Comparison of ENCODE assay signal across 21 cellular contexts in the genomic region with DNA sequence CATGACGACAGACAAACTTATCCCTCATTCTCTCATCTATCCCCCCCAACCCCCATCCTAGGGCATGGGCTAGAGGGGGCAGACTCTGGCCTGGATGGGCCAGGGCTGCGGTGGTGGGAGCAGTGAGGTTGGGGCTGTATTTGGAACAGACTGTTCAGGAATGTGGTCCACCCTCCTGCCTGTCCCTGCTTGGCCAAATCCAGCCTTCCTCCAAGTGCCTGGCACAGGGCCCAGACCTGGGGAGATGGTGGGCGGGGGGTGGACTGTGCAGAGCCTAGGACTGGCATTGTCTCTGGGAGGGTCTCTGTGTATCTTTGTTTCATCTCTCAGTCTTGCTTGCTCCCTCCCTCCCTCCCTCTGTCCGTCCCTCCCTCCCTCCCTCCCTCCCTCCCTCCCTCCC. TPM values are rescaled to one million over a fixed set of nuclear protein-coding genes. Genes with fewer than 3 reads are reported as not detected.
DNase-seq lines count a peak whose midpoint lies in the region; ATAC-seq, FAIRE-seq and TF ChIP-seq lines count a peak whose summit lies in the region.
"Had no signal": no experiment of that assay in that cellular context is flagged by ENCODE, and none has a peak within 500 bp of the region (broad histone marks: within the 10 kb centered on the region; RNA-seq: fewer than 3 reads in every experiment).

No MANE protein-coding gene starts in this region.

- H3K4me3 Mint-ChIP-seq in CD4-positive, CD25-positive, alpha-beta regulatory T cell = peak overlapping the region in 2 of 4 donors; percentile 95
- peak overlapping the region; percentile 67 for H3K4me3 Mint-ChIP-seq in endothelial cell (ENCODE audit: unreplicated experiment)
- no peak overlapping the region for H3K4me3 Mint-ChIP-seq in stimulated activated memory B cell treated with anti-CD40 and anti-IgM and Interleukin-4, amounts not matched to agents 10 μg/mL and 1 μg/mL and 100 μg/mL, for 72 hours
- H3K4me3 Mint-ChIP-seq: activated T-cell treated with anti-CD3 and anti-CD28 coated beads, Interleukin-2, amount 50 U/mL, for 24 hours; HFFc6 had no signal

- H3K9ac ChIP-seq in neuronal stem cell (ENCODE audit: low read depth, low read length, poor library complexity) = no peak overlapping the region
- H3K9ac ChIP-seq: BLaER1 had no signal

- H3K4me2 ChIP-seq in neuronal stem cell (ENCODE audit: insufficient read depth, low read length, poor library complexity, severe bottlenecking) = no peak overlapping the region
- H3K4me2 ChIP-seq: BLaER1 had no signal

- no peak for DNase-seq in CD4-positive, CD25-positive, alpha-beta regulatory T cell
- DNase-seq in MG63 (peak; percentile 39), endothelial cell (ENCODE audit: low spot score) (no peak), neuronal stem cell (ENCODE audit: low spot score) (no peak), right atrium auricular region (ENCODE audit: low spot score) (no peak), frontal cortex (ENCODE audit: low spot score in 2 of 2) (no peak)
- DNase-seq in activated CD4-positive, alpha-beta T cell treated with anti-CD3 and anti-CD28 coated beads, Interleukin-2, amount 50 U/mL, for 1 hour = no peak
- DNase-seq: activated CD4-positive, alpha-beta T cell treated with anti-CD3 and anti-CD28 coated beads, Interleukin-2, amount 10 ng/mL, durations not matched to agents 24 days and 14 days; activated T-cell treated with anti-CD3 and anti-CD28 coated beads, Interleukin-2, amount 50 U/mL, for 24 hours; adrenal gland; HFFc6; hippocampal formation; left colon; NCI-H774; T1000 had no signal

- H3K36me3 Mint-ChIP-seq in CD4-positive, CD25-positive, alpha-beta regulatory T cell = no peaks in the 10 kb centered on the region
- H3K36me3 Mint-ChIP-seq in endothelial cell (ENCODE audit: low read depth, unreplicated experiment) = no peaks in the 10 kb centered on the region
- H3K36me3 Mint-ChIP-seq in stimulated activated memory B cell treated with anti-CD40 and anti-IgM and Interleukin-4, amounts not matched to agents 10 μg/mL and 1 μg/mL and 100 μg/mL, for 72 hours = peaks cover 9% of the 10 kb centered on the region

- peaks cover 0 to 2% (median 0%) of the 10 kb centered on the region in 7 donors for H3K9me3 Mint-ChIP-seq in CD4-positive, CD25-positive, alpha-beta regulatory T cell
- no peaks in the 10 kb centered on the region for H3K9me3 Mint-ChIP-seq in endothelial cell (ENCODE audit: unreplicated experiment)
- no peaks in the 10 kb centered on the region for H3K9me3 Mint-ChIP-seq in stimulated activated memory B cell treated with anti-CD40 and anti-IgM and Interleukin-4, amounts not matched to agents 10 μg/mL and 1 μg/mL and 100 μg/mL, for 72 hours
- H3K9me3 Mint-ChIP-seq: activated CD4-positive, alpha-beta T cell treated with anti-CD3 and anti-CD28 coated beads, Interleukin-2, amount 10 ng/mL, durations not matched to agents 24 days and 14 days; activated T-cell treated with anti-CD3 and anti-CD28 coated beads, Interleukin-2, amount 50 U/mL, for 24 hours; HFFc6 had no signal

- no peak overlapping the region for H4K91ac ChIP-seq in neuronal stem cell (ENCODE audit: low read depth, low read length, poor library complexity)

- H3K23ac ChIP-seq in neuronal stem cell (ENCODE audit: low read depth, low read length, poor library complexity) = no peak overlapping the region

- no peaks in the 10 kb centered on the region for H3K9me3 ChIP-seq in CD4-positive, CD25-positive, alpha-beta regulatory T cell (ENCODE audit: control insufficient read depth in 2 of 2, low read length in 2 of 2)
- H3K9me3 ChIP-seq in MG63 = no peaks in the 10 kb centered on the region
- no peaks in the 10 kb centered on the region for H3K9me3 ChIP-seq in neuronal stem cell (replicated peaks in 1 of 2; ENCODE audit: control insufficient read depth in 2 of 2, insufficient read depth in 1 of 2, low read depth in 1 of 2, low read length in 2 of 2)
- no peaks in the 10 kb centered on the region for H3K9me3 ChIP-seq in right atrium auricular region
- H3K9me3 ChIP-seq: adrenal gland, BLaER1 had no signal

- H2BK12ac ChIP-seq in neuronal stem cell (ENCODE audit: low read length) = no peak overlapping the region

- no peak for FAIRE-seq in frontal cortex (lab: Jason Lieb, UNC)
- FAIRE-seq: colon had no signal

- H3K4ac ChIP-seq in neuronal stem cell (ENCODE audit: low read length) = no peak overlapping the region

- no peak overlapping the region for H2BK5ac ChIP-seq in neuronal stem cell (ENCODE audit: low read length)

- TF ChIP-seq CTCF in endothelial cell (IDR thresholded peaks at IDR 0.05; ENCODE audit: unreplicated experiment) = no peak
- TF ChIP-seq CTCF in right atrium auricular region (IDR thresholded peaks at IDR 0.05) = no peak

- H3K27me3 Mint-ChIP-seq in CD4-positive, CD25-positive, alpha-beta regulatory T cell = peaks cover 25% of the 10 kb centered on the region
- peaks cover 19% of the 10 kb centered on the region for H3K27me3 Mint-ChIP-seq in endothelial cell (ENCODE audit: unreplicated experiment)
- H3K27me3 Mint-ChIP-seq in stimulated activated memory B cell treated with anti-CD40 and anti-IgM and Interleukin-4, amounts not matched to agents 10 μg/mL and 1 μg/mL and 100 μg/mL, for 72 hours = no peaks in the 10 kb centered on the region

- ATAC-seq in CD4-positive, CD25-positive, alpha-beta regulatory T cell (ENCODE audit: low read depth in 2 of 2) = no peak
- ATAC-seq in stimulated activated memory B cell treated with anti-CD40 and anti-IgM and Interleukin-4, amounts not matched to agents 10 μg/mL and 1 μg/mL and 100 μg/mL, for 72 hours = no peak
- ATAC-seq: left colon had no signal

- H3K36me3 ChIP-seq in CD4-positive, CD25-positive, alpha-beta regulatory T cell (ENCODE audit: control insufficient read depth, insufficient read depth, low read length) = peaks cover 15% of the 10 kb centered on the region
- peaks cover 20% of the 10 kb centered on the region for H3K36me3 ChIP-seq in MG63
- H3K36me3 ChIP-seq in neuronal stem cell (replicated peaks in 1 of 2; ENCODE audit: control insufficient read depth in 2 of 2, insufficient read depth in 2 of 2, low read length in 2 of 2) = peaks cover 10 to 21% of the 10 kb centered on the region in 2 donors
- peaks cover 18% of the 10 kb centered on the region for H3K36me3 ChIP-seq in right atrium auricular region

- no peak overlapping the region for H3K18ac ChIP-seq in neuronal stem cell (ENCODE audit: low read length)

- no peak overlapping the region for H2AFZ ChIP-seq in neuronal stem cell (ENCODE audit: low read length)

- no peaks in the 10 kb centered on the region for H3K27me3 ChIP-seq in CD4-positive, CD25-positive, alpha-beta regulatory T cell (ENCODE audit: control insufficient read depth, insufficient read depth, low read length)
- H3K27me3 ChIP-seq in MG63 (no peaks in the 10 kb centered on the region), neuronal stem cell (ENCODE audit: control insufficient read depth in 3 of 3, insufficient read depth in 3 of 3, low read depth in 1 of 3, low read length in 3 of 3) (no peaks in the 10 kb centered on the region), right atrium auricular region (no peaks in the 10 kb centered on the region)
- H3K27me3 ChIP-seq: adrenal gland had no signal

- H3K27ac Mint-ChIP-seq in CD4-positive, CD25-positive, alpha-beta regulatory T cell = peak overlapping the region in 2 of 3 donors; percentile 64 to 74
- peak overlapping the region; percentile 74 for H3K27ac Mint-ChIP-seq in endothelial cell (ENCODE audit: unreplicated experiment)
- H3K27ac Mint-ChIP-seq in stimulated activated memory B cell treated with anti-CD40 and anti-IgM and Interleukin-4, amounts not matched to agents 10 μg/mL and 1 μg/mL and 100 μg/mL, for 72 hours = no peak overlapping the region
- H3K27ac Mint-ChIP-seq: activated CD4-positive, alpha-beta T cell treated with anti-CD3 and anti-CD28 coated beads, Interleukin-2, amount 10 ng/mL, durations not matched to agents 24 days and 14 days had no signal

- no peak overlapping the region for H3K27ac ChIP-seq in CD4-positive, CD25-positive, alpha-beta regulatory T cell (ENCODE audit: insufficient read depth, low read length, poor library complexity, severe bottlenecking)
- H3K27ac ChIP-seq in neuronal stem cell (replicated peaks; ENCODE audit: low read length) (no peak overlapping the region), right atrium auricular region (no peak overlapping the region)
- H3K27ac ChIP-seq: BLaER1 had no signal

- peaks cover 2% of the 10 kb centered on the region for H3K79me1 ChIP-seq in neuronal stem cell (ENCODE audit: low read depth, low read length)

- no peak overlapping the region for H3K14ac ChIP-seq in neuronal stem cell (ENCODE audit: low read length)

- H3K4me1 Mint-ChIP-seq in CD4-positive, CD25-positive, alpha-beta regulatory T cell = peaks cover 5 to 50% (median 24%) of the 10 kb centered on the region in 4 donors
- peaks cover 24% of the 10 kb centered on the region for H3K4me1 Mint-ChIP-seq in endothelial cell (ENCODE audit: unreplicated experiment)
- peaks cover 50% of the 10 kb centered on the region for H3K4me1 Mint-ChIP-seq in stimulated activated memory B cell treated with anti-CD40 and anti-IgM and Interleukin-4, amounts not matched to agents 10 μg/mL and 1 μg/mL and 100 μg/mL, for 72 hours

- WGBS in neuronal stem cell (ENCODE audit: extremely low coverage in 2 of 2, insufficient read length in 2 of 2, insufficient replicate concordance in 1 of 2), 2 donors = no CpG with 5 or more reads among the region's 4 CpGs

- H3K4me3 ChIP-seq in CD4-positive, CD25-positive, alpha-beta regulatory T cell (ENCODE audit: low read depth, low read length) = no peak overlapping the region
- H3K4me3 ChIP-seq in MG63 (no peak overlapping the region), neuronal stem cell (ENCODE audit: low read length in 2 of 2) (no peak overlapping the region), right atrium auricular region (no peak overlapping the region)
- H3K4me3 ChIP-seq: adrenal gland, BLaER1 had no signal

- no peak overlapping the region for H2BK120ac ChIP-seq in neuronal stem cell (ENCODE audit: low read depth, low read length)

- no peak overlapping the region for H4K8ac ChIP-seq in neuronal stem cell (ENCODE audit: low read depth, low read length)

- peaks cover 23% of the 10 kb centered on the region for H3K4me1 ChIP-seq in CD4-positive, CD25-positive, alpha-beta regulatory T cell (ENCODE audit: control insufficient read depth, insufficient read depth, low read length, poor library complexity, severe bottlenecking)
- peaks cover 7 to 13% of the 10 kb centered on the region in 2 donors for H3K4me1 ChIP-seq in neuronal stem cell (ENCODE audit: control insufficient read depth in 2 of 2, insufficient read depth in 1 of 2, low read depth in 1 of 2, low read length in 2 of 2)
- H3K4me1 ChIP-seq in right atrium auricular region = peaks cover 0 to 40% of the 10 kb centered on the region in 2 donors

- no peak overlapping the region for H2BK15ac ChIP-seq in neuronal stem cell (ENCODE audit: low read length)

- H2AK5ac ChIP-seq in neuronal stem cell (ENCODE audit: low read depth, low read length) = peak overlapping the region; percentile 49

RNA-seq across cellular contexts. Expression of a gene that starts 14.2 kb away (rescaled TPM):
- 135 TPM for total RNA-seq in CD4-positive, CD25-positive, alpha-beta regulatory T cell
- polyA plus RNA-seq in CD4-positive, CD25-positive, alpha-beta regulatory T cell = 100 to 1,000 TPM; 159 to 191 (median 177) TPM
- total RNA-seq in MG63 (2014; rRNA removed; shearing (Covaris generic); ENCODE audit: low replicate concordance) = 63.2 and 140 TPM in 2 replicates
- total RNA-seq in endothelial cell (ENCODE audit: unreplicated experiment) (146 TPM), right atrium auricular region (10 to 100 TPM; 41.7 to 61.3 TPM), frontal cortex (46.5 TPM)
- polyA plus RNA-seq in neuronal stem cell (2013, experiment 1 of 2) = 66.3 TPM
- polyA plus RNA-seq in neuronal stem cell (2013, experiment 2 of 2) = 59.8 TPM

RNA-seq across cellular contexts. Expression of a gene that starts 35.1 kb away (rescaled TPM):
- total RNA-seq in CD4-positive, CD25-positive, alpha-beta regulatory T cell = 62.2 TPM
- 10 to 100 TPM; 72.8 to 89.3 (median 80.1) TPM for polyA plus RNA-seq in CD4-positive, CD25-positive, alpha-beta regulatory T cell
- total RNA-seq in MG63 (2014; rRNA removed; shearing (Covaris generic); ENCODE audit: low replicate concordance) = 34.4 and 41.2 TPM in 2 replicates
- total RNA-seq in endothelial cell (ENCODE audit: unreplicated experiment) (29.2 TPM), right atrium auricular region (10 to 100 TPM; 14.6 to 23.6 TPM), frontal cortex (6.1 TPM)
- 15.1 TPM for polyA plus RNA-seq in neuronal stem cell (2013, experiment 1 of 2)
- polyA plus RNA-seq in neuronal stem cell (2013, experiment 2 of 2) = 14.9 TPM

RNA-seq across cellular contexts. Expression of a gene that starts 37.1 kb away (rescaled TPM):
- total RNA-seq in CD4-positive, CD25-positive, alpha-beta regulatory T cell = not detected
- polyA plus RNA-seq in CD4-positive, CD25-positive, alpha-beta regulatory T cell = not detected
- not detected in 2 replicates for total RNA-seq in MG63 (2014; rRNA removed; shearing (Covaris generic); ENCODE audit: low replicate concordance)
- total RNA-seq in endothelial cell (ENCODE audit: unreplicated experiment) (not detected), right atrium auricular region (not detected), frontal cortex (not detected)
- 0.07 TPM for polyA plus RNA-seq in neuronal stem cell (2013, experiment 1 of 2)
- 0.03 TPM for polyA plus RNA-seq in neuronal stem cell (2013, experiment 2 of 2)
- total RNA-seq: activated CD4-positive, alpha-beta T cell treated with anti-CD3 and anti-CD28 coated beads, Interleukin-2, amount 10 ng/mL, durations not matched to agents 24 days and 14 days; Daoy; HFFc6; left colon had no signal
- polyA plus RNA-seq: esophagus had no signal

RNA-seq across cellular contexts. Expression of a gene that starts 37.9 kb away (rescaled TPM):
- not detected for total RNA-seq in CD4-positive, CD25-positive, alpha-beta regulatory T cell
- not detected for polyA plus RNA-seq in CD4-positive, CD25-positive, alpha-beta regulatory T cell
- not detected in 2 replicates for total RNA-seq in MG63 (2014; rRNA removed; shearing (Covaris generic); ENCODE audit: low replicate concordance)
- total RNA-seq in endothelial cell (ENCODE audit: unreplicated experiment) (not detected), right atrium auricular region (1 to 10 TPM in 1 of 2 donors, not detected in 1; 3.5 TPM), frontal cortex (not detected)
- polyA plus RNA-seq in neuronal stem cell (2013, experiment 1 of 2) = 0.15 TPM
- polyA plus RNA-seq in neuronal stem cell (2013, experiment 2 of 2) = 0.32 TPM
- total RNA-seq: Daoy, HFFc6, subcutaneous adipose tissue had no signal
